ENCODE assay signal across 1 cellular context in genomic region chr3:158801696-158802398, GRCh38.
A peak's percentile ranks its signal among the peaks of the same experiment; 100 is the strongest.
TF ChIP-seq lines count a peak whose summit lies in the region.

MFSD1 (plus strand) TSS chr3:158802054; CDS start chr3:158802153, 99 bp downstream.

TF ChIP-seq in HepG2, 621 proteins besides CTCF, POLR2A, EP300 and RAD21 (continued from another document and continues in another):
- TF ChIP-seq ZNF276 (CRISPR knock-in tag; IDR thresholded peaks at IDR 0.05; ENCODE audit: low read depth) (0 out of 2 replicates have a peak, but pooled peaks have one; percentile 50), ZNF460 (CRISPR knock-in tag; IDR thresholded peaks at IDR 0.05; ENCODE audit: borderline replicate concordance) (no peak), SKIL (CRISPR knock-in tag; IDR thresholded peaks at IDR 0.05; ENCODE audit: borderline replicate concordance) (0 out of 2 replicates have a peak, but pooled peaks have one; percentile 37), NCOA5 (CRISPR knock-in tag; IDR thresholded peaks at IDR 0.05) (no peak), PRDM15 (CRISPR knock-in tag; IDR thresholded peaks at IDR 0.05) (no peak), AHDC1 (CRISPR knock-in tag; IDR thresholded peaks at IDR 0.05; ENCODE audit: borderline replicate concordance) (0 out of 2 replicates have a peak, but pooled peaks have one; percentile 18), ARHGAP35 (CRISPR knock-in tag; IDR thresholded peaks at IDR 0.05; ENCODE audit: borderline replicate concordance) (peak; percentile 37; the same call in 1 of the 2 replicates), CEBPB (IDR thresholded peaks at IDR 0.05; ENCODE audit: borderline replicate concordance, low read depth, low read length) (no peak), ZNF550 (CRISPR knock-in tag; IDR thresholded peaks at IDR 0.05; ENCODE audit: borderline replicate concordance) (no peak), ASH2L (IDR thresholded peaks at IDR 0.05; ENCODE audit: insufficient read length, low read depth, low read length) (no peak), ZNF792 (CRISPR knock-in tag; IDR thresholded peaks at IDR 0.05) (peak; percentile 76), ZNF3 (CRISPR knock-in tag; IDR thresholded peaks at IDR 0.05) (no peak), ZNF574 (CRISPR knock-in tag; IDR thresholded peaks at IDR 0.05) (peak; percentile 90), ZC3H13 (CRISPR knock-in tag; IDR thresholded peaks at IDR 0.05) (no peak), ADNP (CRISPR knock-in tag; IDR thresholded peaks at IDR 0.05) (no peak), SALL1 (CRISPR knock-in tag; IDR thresholded peaks at IDR 0.05) (peak; percentile 89), REXO4 (CRISPR knock-in tag; IDR thresholded peaks at IDR 0.05; ENCODE audit: borderline replicate concordance) (no peak), ERF (CRISPR knock-in tag; IDR thresholded peaks at IDR 0.05) (peak; percentile 91), HNRNPH1 (optimal IDR thresholded peaks at IDR 0.05; ENCODE audit: low read depth, low read length) (no peak), HDAC2 (CRISPR knock-in tag; IDR thresholded peaks at IDR 0.05) (peak; percentile 90), ZNF83 (CRISPR knock-in tag; IDR thresholded peaks at IDR 0.05; ENCODE audit: borderline replicate concordance) (no peak), MAF1 (CRISPR knock-in tag; IDR thresholded peaks at IDR 0.05; ENCODE audit: borderline replicate concordance) (peak; percentile 61; the same call in 1 of the 2 replicates), ZNF589 (CRISPR knock-in tag; conservative IDR thresholded peaks at IDR 0.05) (peak; percentile 61; the same call in 1 of the 2 replicates), SRY (CRISPR knock-in tag; IDR thresholded peaks at IDR 0.05) (peak; percentile 92), FOXM1 (CRISPR knock-in tag; IDR thresholded peaks at IDR 0.05) (no peak), CHD2 (IDR thresholded peaks at IDR 0.05; ENCODE audit: low read depth, low read length) (no peak), THAP7 (CRISPR knock-in tag; IDR thresholded peaks at IDR 0.05) (peak; percentile 91; the same call in 1 of the 2 replicates), ZNF121 (CRISPR knock-in tag; IDR thresholded peaks at IDR 0.05) (peak; percentile 18; the same call in 1 of the 2 replicates), DRAP1 (CRISPR knock-in tag; IDR thresholded peaks at IDR 0.05) (peak; percentile 32; the same call in 1 of the 2 replicates), ZBTB2 (CRISPR knock-in tag; IDR thresholded peaks at IDR 0.05; ENCODE audit: low read depth) (no peak), ZNF280D (CRISPR knock-in tag; IDR thresholded peaks at IDR 0.05) (peak; percentile 64), ZNF614 (CRISPR knock-in tag; IDR thresholded peaks at IDR 0.05; ENCODE audit: borderline replicate concordance) (peak; percentile 75; the same call in 1 of the 2 replicates), ZNF335 (CRISPR knock-in tag; IDR thresholded peaks at IDR 0.05) (no peak; the same call in 1 of the 2 replicates), ZNF431 (CRISPR knock-in tag; IDR thresholded peaks at IDR 0.05; ENCODE audit: borderline replicate concordance, low read depth) (no peak; the same call in 1 of the 2 replicates)
